Comparison of ENCODE assay signal across 13 cellular contexts in the genomic region with DNA sequence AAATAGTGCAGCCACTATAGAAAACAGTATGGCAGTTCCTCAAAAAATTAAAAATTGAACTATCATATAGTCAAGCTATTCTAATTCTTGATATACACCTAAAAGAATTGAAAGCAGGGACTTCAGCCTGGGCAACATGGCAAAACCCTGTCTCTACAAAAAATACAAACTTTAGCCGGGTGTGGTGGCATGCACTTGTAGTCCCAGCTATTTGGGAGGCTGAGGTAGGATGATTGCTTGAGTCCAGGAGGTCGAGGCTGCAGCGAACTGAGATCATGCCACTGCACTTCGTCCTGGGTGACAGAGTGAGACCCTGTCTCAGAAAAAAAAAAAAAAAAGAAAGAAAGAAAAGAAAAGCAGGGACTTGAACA.
DNase-seq lines count a peak whose midpoint lies in the region; ATAC-seq and TF ChIP-seq lines count a peak whose summit lies in the region.
"Had no signal": no experiment of that assay in that cellular context is flagged by ENCODE, and none has a peak within 500 bp of the region (broad histone marks: within the 10 kb centered on the region; RNA-seq: fewer than 3 reads in every experiment).

No MANE protein-coding gene starts in this region.

- H4K20me1 ChIP-seq in BLaER1 treated with 17β-estradiol and CSF1 and Interleukin-3, amounts not matched to agents 10 nM and 100 nM = no peaks in the 10 kb centered on the region
- H4K20me1 ChIP-seq in hepatocyte (ENCODE audit: insufficient read depth, poor library complexity, severe bottlenecking) = no peaks in the 10 kb centered on the region

- H3K4me2 ChIP-seq in BLaER1 treated with 17β-estradiol and CSF1 and Interleukin-3, amounts not matched to agents 10 nM and 100 nM = peak overlapping the region in 8 of 11 experiments; percentile 46 to 74 (median 58); a peak in 12 of 22 replicates
- peak overlapping the region; percentile 35 for H3K4me2 ChIP-seq in hepatocyte

- H3K4me3 ChIP-seq in BLaER1 treated with 17β-estradiol and CSF1 and Interleukin-3, amounts not matched to agents 10 nM and 100 nM = no peak overlapping the region
- no peak overlapping the region for H3K4me3 ChIP-seq in HL-60 (replicated peaks; ENCODE audit: insufficient read depth, low read length)
- H3K4me3 ChIP-seq in hepatocyte = no peak overlapping the region
- no peak overlapping the region for H3K4me3 ChIP-seq in gastrocnemius medialis
- H3K4me3 ChIP-seq: A549 had no signal

- H3K36me3 ChIP-seq in BLaER1 treated with 17β-estradiol and CSF1 and Interleukin-3, amounts not matched to agents 10 nM and 100 nM = no peaks in the 10 kb centered on the region
- H3K36me3 ChIP-seq in hepatocyte (replicated peaks; ENCODE audit: insufficient read depth, low read depth) = no peaks in the 10 kb centered on the region
- no peaks in the 10 kb centered on the region for H3K36me3 ChIP-seq in gastrocnemius medialis

- H3K27me3 ChIP-seq in BLaER1 treated with 17β-estradiol and CSF1 and Interleukin-3, amounts not matched to agents 10 nM and 100 nM = no peaks in the 10 kb centered on the region
- H3K27me3 ChIP-seq in HL-60 (ENCODE audit: insufficient read depth, poor library complexity, severe bottlenecking) = no peaks in the 10 kb centered on the region
- no peaks in the 10 kb centered on the region for H3K27me3 ChIP-seq in hepatocyte
- H3K27me3 ChIP-seq in gastrocnemius medialis = no peaks in the 10 kb centered on the region

- peak overlapping the region in 8 of 11 experiments; percentile 8 to 74 (median 52); a peak in 11 of 22 replicates for H3K27ac ChIP-seq in BLaER1 treated with 17β-estradiol and CSF1 and Interleukin-3, amounts not matched to agents 10 nM and 100 nM
- H3K27ac ChIP-seq in HL-60 (replicated peaks) = peak overlapping the region; percentile 71
- H3K27ac ChIP-seq in hepatocyte = peak overlapping the region; percentile 16
- peak overlapping the region; percentile 53 to 82 (median 66) for H3K27ac ChIP-seq in gastrocnemius medialis

- peaks cover 13 to 62% (median 51%) of the 10 kb centered on the region in 10 experiments for H3K4me1 ChIP-seq in BLaER1 treated with 17β-estradiol and CSF1 and Interleukin-3, amounts not matched to agents 10 nM and 100 nM
- H3K4me1 ChIP-seq in hepatocyte (ENCODE audit: insufficient read depth) = peaks cover 20% of the 10 kb centered on the region
- peaks cover 34 to 38% of the 10 kb centered on the region in 2 donors for H3K4me1 ChIP-seq in gastrocnemius medialis

- no peaks in the 10 kb centered on the region for H3K9me2 ChIP-seq in hepatocyte (replicated peaks; ENCODE audit: insufficient read depth)

- no peaks in the 10 kb centered on the region for H3K9me3 ChIP-seq in BLaER1 treated with 17β-estradiol and CSF1 and Interleukin-3, amounts not matched to agents 10 nM and 100 nM (replicated peaks in 1 of 11)
- H3K9me3 ChIP-seq in hepatocyte (ENCODE audit: low read depth) (no peaks in the 10 kb centered on the region), gastrocnemius medialis (no peaks in the 10 kb centered on the region)
- H3K9me3 ChIP-seq: A549 had no signal

- intact Hi-C loops in gastrocnemius medialis (cut with DNase I; ENCODE audit: low total_unique reads) = no loop called here

- no peak overlapping the region for H2AFZ ChIP-seq in hepatocyte

- no peaks in the 10 kb centered on the region for H3K79me2 ChIP-seq in hepatocyte

- in situ Hi-C loops in gastrocnemius medialis (cut with MboI; ENCODE audit: low sequenced_read_pairs in 4 of 4) = loop anchor here in 1 of 4 donors (10.0 kb wide), 1 partner anchor 54 kb away; no protein-coding TSS in a partner anchor

- no peak for DNase-seq in HL-60 (ENCODE audit: low read depth in 1 of 2, low spot score in 1 of 2)
- DNase-seq in hepatocyte (ENCODE audit: low spot score) = no peak
- no peak for DNase-seq in gastrocnemius medialis
- no peak for DNase-seq in NCI-H1048 (lab: John Stamatoyannopoulos, UW)
- DNase-seq in SK-N-DZ (ENCODE audit: low spot score) = no peak
- DNase-seq: NCI-H1105, NCI-H146, NCI-H2029, NCI-H510A treated with DMSO at 0.1 percent for 48 hours, NCI-H748 treated with DMSO at 0.1 percent for 48 hours had no signal

- TF ChIP-seq POLR2A in gastrocnemius medialis (IDR thresholded peaks at IDR 0.05) = no peak

- 78% methylated on average over 4 of the region's 4 CpGs for WGBS in hepatocyte (ENCODE audit: low lambda C conversion rate, missing lambda C conversion rate)

- no peak for TF ChIP-seq CTCF in HL-60 (IDR thresholded peaks at IDR 0.05; ENCODE audit: insufficient read depth, low read length)
- no peak for TF ChIP-seq CTCF in hepatocyte (IDR thresholded peaks at IDR 0.05; ENCODE audit: poor library complexity)
- TF ChIP-seq CTCF in gastrocnemius medialis (IDR thresholded peaks at IDR 0.05 in 4 of 5, conservative IDR thresholded peaks at IDR 0.05 in 1 of 5) = no peak

- no peak for ATAC-seq in gastrocnemius medialis
- no peak for ATAC-seq in HG03460 (IDR thresholded peaks at IDR 0.05; ENCODE audit: unreplicated experiment)
- ATAC-seq: A549 had no signal

- H3K9ac ChIP-seq in BLaER1 treated with 17β-estradiol and CSF1 and Interleukin-3, amounts not matched to agents 10 nM and 100 nM = peak overlapping the region in 1 of 11 experiments; percentile 13; a peak in 3 of 22 replicates

Comparison
In these comparisons a context has a peak if more than half of its experiments do, and no peak if none do; other contexts are left out.
1. H3K27ac ChIP-seq: peak in every context shown above with its lines; median percentile 71 in HL-60; 66 in gastrocnemius medialis; 52 in BLaER1 treated with 17β-estradiol and CSF1 and Interleukin-3, amounts not matched to agents 10 nM and 100 nM; 16 in hepatocyte.